9 cellular contexts compared by ENCODE assay signal in the genomic region with DNA sequence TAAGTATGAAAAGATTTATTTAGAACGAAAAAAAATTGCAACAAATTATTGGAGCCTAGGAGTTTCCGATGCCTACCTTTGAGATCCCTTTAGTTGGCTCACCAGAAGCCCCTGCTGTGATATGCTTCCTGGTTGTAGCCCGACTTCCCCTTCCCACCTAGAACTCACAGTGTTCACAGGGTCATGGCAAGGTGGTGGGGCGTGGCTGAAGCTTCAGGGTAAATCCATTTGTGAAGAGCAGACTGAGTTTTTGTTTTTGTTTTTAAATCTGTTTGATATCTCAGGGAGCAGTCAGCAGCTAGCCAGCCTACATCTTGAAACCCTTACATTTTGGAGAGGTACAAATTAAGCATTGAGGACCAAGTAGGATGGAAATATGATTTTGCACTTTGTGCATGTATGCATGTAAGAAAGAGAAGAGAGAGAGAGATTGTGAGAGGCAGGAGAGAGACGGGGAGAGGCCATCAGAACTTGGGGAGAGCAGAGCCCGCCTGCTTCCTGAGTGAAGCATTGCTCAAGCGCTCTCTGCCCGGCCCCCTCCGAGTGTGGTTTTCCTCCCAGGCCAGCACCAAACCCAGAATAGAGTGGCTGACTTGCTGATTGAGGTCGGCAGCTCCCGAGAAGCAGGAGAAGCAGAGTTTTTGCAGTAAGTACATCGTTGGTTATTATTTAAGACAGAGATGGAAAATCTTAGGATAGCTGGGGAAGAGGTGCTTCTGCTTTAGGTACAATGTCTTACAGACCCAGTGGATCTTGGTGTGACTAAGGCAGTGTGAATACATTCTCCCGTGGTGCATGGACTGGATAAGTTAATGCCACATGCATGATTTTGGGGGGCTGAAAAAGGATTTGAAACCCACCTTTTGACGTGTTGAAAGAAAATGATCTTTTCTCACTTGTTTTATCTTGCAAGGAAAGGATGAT.
A peak's percentile ranks its signal among the peaks of the same experiment; 100 is the strongest.
DNase-seq lines count a peak whose midpoint lies in the region; ATAC-seq, FAIRE-seq and TF ChIP-seq lines count a peak whose summit lies in the region.
"Had no signal": no experiment of that assay in that cellular context is flagged by ENCODE, and none has a peak within 500 bp of the region (broad histone marks: within the 10 kb centered on the region; RNA-seq: fewer than 3 reads in every experiment).

No MANE protein-coding gene starts in this region.

- peak; percentile 67 for ATAC-seq in activated naive CD8-positive, alpha-beta T cell treated with anti-CD3 and anti-CD28 coated beads, Interleukin-2, amount 50 U/mL, for 24 hours

- no peaks in the 10 kb centered on the region for H3K9me3 ChIP-seq in testis

- H3K4me1 ChIP-seq in testis = no peaks in the 10 kb centered on the region

- peaks cover 2% of the 10 kb centered on the region for H3K27me3 Mint-ChIP-seq in activated naive CD8-positive, alpha-beta T cell treated with anti-CD3 and anti-CD28 coated beads, Interleukin-2, amount 50 U/mL, for 24 hours

- peak; percentile 88 for FAIRE-seq in GM19239 (lab: Jason Lieb, UNC)
- FAIRE-seq: keratinocyte had no signal

- peak overlapping the region; percentile 56 for H3K4me3 Mint-ChIP-seq in activated naive CD8-positive, alpha-beta T cell treated with anti-CD3 and anti-CD28 coated beads, Interleukin-2, amount 50 U/mL, for 24 hours

- H3K27ac ChIP-seq in testis = peak overlapping the region; percentile 14 to 45

- 53 to 60% methylated on average over 14 of the region's 14 CpGs for WGBS in testis, 2 donors

- DNase-seq in GM19239 (ENCODE audit: insufficient read length, low spot score) (no peak), NOMO-1 treated with DMSO at 0.1 percent for 48 hours (lab: John Stamatoyannopoulos, UW; ENCODE audit: unreplicated experiment) (peak; percentile 93), medulla oblongata (ENCODE audit: extremely low spot score) (peak; percentile 71), testis (peak; percentile 56), NCI-H82 (lab: John Stamatoyannopoulos, UW) (no peak), NCI-H345 treated with DMSO at 0.1 percent for 48 hours (lab: John Stamatoyannopoulos, UW; ENCODE audit: unreplicated experiment) (no peak), NCI-H1930 (lab: John Stamatoyannopoulos, UW) (no peak)
- DNase-seq in activated naive CD8-positive, alpha-beta T cell treated with anti-CD3 and anti-CD28 coated beads, Interleukin-2, amount 50 U/mL, for 24 hours = peak; percentile 51

- H3K4me1 Mint-ChIP-seq in activated naive CD8-positive, alpha-beta T cell treated with anti-CD3 and anti-CD28 coated beads, Interleukin-2, amount 50 U/mL, for 24 hours = peaks cover 42% of the 10 kb centered on the region

- H3K9me3 Mint-ChIP-seq in activated naive CD8-positive, alpha-beta T cell treated with anti-CD3 and anti-CD28 coated beads, Interleukin-2, amount 50 U/mL, for 24 hours = no peaks in the 10 kb centered on the region

- TF ChIP-seq CTCF in testis (IDR thresholded peaks at IDR 0.05) = no peak

- peak overlapping the region in 1 of 2 donors; percentile 5 for H3K4me3 ChIP-seq in testis

- intact Hi-C loops in testis (cut with DNase I; ENCODE audit: low total_unique reads) = no loop called here

- no peaks in the 10 kb centered on the region for H3K27me3 ChIP-seq in testis

- H3K27ac Mint-ChIP-seq in activated naive CD8-positive, alpha-beta T cell treated with anti-CD3 and anti-CD28 coated beads, Interleukin-2, amount 50 U/mL, for 24 hours = peak overlapping the region; percentile 80

- no peaks in the 10 kb centered on the region for H3K36me3 ChIP-seq in testis (ENCODE audit: low read depth, missing control alignments)

- TF ChIP-seq POLR2A in testis (IDR thresholded peaks at IDR 0.05) = no peak

- H3K36me3 Mint-ChIP-seq in activated naive CD8-positive, alpha-beta T cell treated with anti-CD3 and anti-CD28 coated beads, Interleukin-2, amount 50 U/mL, for 24 hours (ENCODE audit: low read depth) = no peaks in the 10 kb centered on the region

Comparison
In these comparisons a context has a peak if more than half of its experiments do, and no peak if none do; other contexts are left out.
1. DNase-seq: peak in NOMO-1 treated with DMSO at 0.1 percent for 48 hours (single experiment), activated naive CD8-positive, alpha-beta T cell treated with anti-CD3 and anti-CD28 coated beads, Interleukin-2, amount 50 U/mL, for 24 hours (single experiment), medulla oblongata (single experiment) and testis (single experiment); none in GM19239 (single experiment), NCI-H82 (single experiment), NCI-H345 treated with DMSO at 0.1 percent for 48 hours (single experiment) and NCI-H1930 (0 of 2).